In the genomic region with DNA sequence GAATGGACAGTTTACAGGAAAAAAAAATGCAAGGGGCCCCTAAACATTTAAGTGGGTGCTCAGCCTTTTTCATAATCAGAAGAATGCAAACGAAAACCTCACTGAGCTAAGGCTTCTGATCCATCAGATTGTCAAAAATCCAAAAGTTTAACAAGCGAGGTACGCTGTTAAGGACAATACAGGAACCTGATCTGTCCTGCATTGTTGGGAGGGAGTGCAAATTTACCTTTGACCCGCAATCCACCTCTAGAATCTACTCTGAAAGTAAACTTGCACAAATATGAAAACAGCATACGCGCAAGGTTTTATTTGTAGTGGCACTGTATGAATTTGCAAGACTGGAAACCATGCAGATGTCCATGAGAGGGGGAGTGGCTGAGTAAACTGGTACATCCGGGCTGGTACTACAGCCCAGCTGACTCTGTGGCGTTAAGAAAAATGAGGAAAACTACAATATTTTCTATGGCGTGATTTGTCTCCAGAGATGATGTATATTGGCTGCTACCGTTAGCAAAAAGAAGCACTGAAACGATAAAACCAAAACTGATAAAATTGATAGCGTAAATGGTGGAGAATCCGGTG, we compare ENCODE assay signal across 8 cellular contexts. TPM values are rescaled to one million over a fixed set of nuclear protein-coding genes. Genes with fewer than 3 reads are reported as not detected.
A peak's percentile ranks its signal among the peaks of the same experiment; 100 is the strongest.
DNase-seq lines count a peak whose midpoint lies in the region; ATAC-seq and TF ChIP-seq lines count a peak whose summit lies in the region.

No MANE protein-coding gene starts in this region.

- peaks cover 15% of the 10 kb centered on the region for H3K4me1 Mint-ChIP-seq in endothelial cell (ENCODE audit: unreplicated experiment)
- peaks cover 31% of the 10 kb centered on the region for H3K4me1 Mint-ChIP-seq in osteocyte (ENCODE audit: unreplicated experiment)

- TF ChIP-seq CTCF in GM12865 (IDR thresholded peaks at IDR 0.05; ENCODE audit: insufficient read depth, low read depth, low read length, missing control alignments) (no peak), endothelial cell (IDR thresholded peaks at IDR 0.05; ENCODE audit: unreplicated experiment) (no peak), osteocyte (IDR thresholded peaks at IDR 0.05) (no peak)

- H3K27ac Mint-ChIP-seq in endothelial cell (ENCODE audit: unreplicated experiment): no peak overlapping the region
- H3K27ac Mint-ChIP-seq in osteocyte (ENCODE audit: unreplicated experiment): peak overlapping the region; percentile 55

- H3K4me3 ChIP-seq in GM12865 (ENCODE audit: low read depth, low read length): peak overlapping the region; percentile 69

- H3K4me3 Mint-ChIP-seq in endothelial cell (ENCODE audit: unreplicated experiment) (peak overlapping the region; percentile 94), osteocyte (ENCODE audit: unreplicated experiment) (peak overlapping the region; percentile 76)

- DNase-seq in GM12865 (ENCODE audit: low read depth): peak; percentile 29
- peak; percentile 45 for DNase-seq in OCI-M1 (lab: John Stamatoyannopoulos, UW)
- no peak for DNase-seq in endothelial cell (ENCODE audit: low spot score)
- no peak for DNase-seq in osteocyte (ENCODE audit: extremely low spot score, unreplicated experiment)
- no peak for DNase-seq in erythroblast (lab: John Stamatoyannopoulos, UW)

- TF ChIP-seq POLR2A in erythroblast (IDR thresholded peaks at IDR 0.05; ENCODE audit: low read length): no peak

- H3K27me3 Mint-ChIP-seq in endothelial cell (ENCODE audit: unreplicated experiment) (peaks cover 9% of the 10 kb centered on the region), osteocyte (ENCODE audit: unreplicated experiment) (no peaks in the 10 kb centered on the region)

- ATAC-seq in HG03097 (IDR thresholded peaks at IDR 0.05; ENCODE audit: low FRiP score, unreplicated experiment): no peak
- ATAC-seq in HG02885 (IDR thresholded peaks at IDR 0.05; ENCODE audit: poor library complexity, unreplicated experiment): no peak
- no peak for ATAC-seq in HG03280 (IDR thresholded peaks at IDR 0.05; ENCODE audit: unreplicated experiment)

- H3K36me3 Mint-ChIP-seq in endothelial cell (ENCODE audit: low read depth, unreplicated experiment) (peaks cover 5% of the 10 kb centered on the region), osteocyte (ENCODE audit: unreplicated experiment) (peaks cover 11% of the 10 kb centered on the region)

- H3K9me3 Mint-ChIP-seq in endothelial cell (ENCODE audit: unreplicated experiment) (no peaks in the 10 kb centered on the region), osteocyte (ENCODE audit: unreplicated experiment) (peaks cover 3% of the 10 kb centered on the region)

RNA-seq across cellular contexts. Expression of a gene that starts 28.8 kb away (rescaled TPM):
- 0.77 TPM for total RNA-seq in endothelial cell (ENCODE audit: unreplicated experiment)
- not detected in 2 replicates for total RNA-seq in osteocyte

RNA-seq across cellular contexts. Expression of a gene that starts 38.4 kb away (rescaled TPM):
- 51.6 TPM for total RNA-seq in endothelial cell (ENCODE audit: unreplicated experiment)
- total RNA-seq in osteocyte: 183 and 187 TPM in 2 replicates

RNA-seq across cellular contexts. Expression of a gene that starts 54.0 kb away (rescaled TPM):
- total RNA-seq in endothelial cell (ENCODE audit: unreplicated experiment) (25.6 TPM), osteocyte (16.8 and 22.7 TPM in 2 replicates)

RNA-seq across cellular contexts. Expression of a gene that starts 54.3 kb away (rescaled TPM):
- total RNA-seq in endothelial cell (ENCODE audit: unreplicated experiment): 30.5 TPM
- total RNA-seq in osteocyte: 35.7 and 36.3 TPM in 2 replicates

Comparison
In these comparisons a context has a peak if more than half of its experiments do, and no peak if none do; other contexts are left out.
1. DNase-seq: peak in GM12865 (single experiment) and OCI-M1 (single experiment); none in endothelial cell (single experiment), osteocyte (single experiment) and erythroblast (0 of 2).